Comparison of ENCODE assay signal across 15 cellular contexts in genomic region chr2:217479626-217480025, GRCh38.
DNase-seq lines count a peak whose midpoint lies in the region; ATAC-seq, FAIRE-seq and TF ChIP-seq lines count a peak whose summit lies in the region.
"Had no signal": no experiment of that assay in that cellular context is flagged by ENCODE, and none has a peak within 500 bp of the region (broad histone marks: within the 10 kb centered on the region; RNA-seq: fewer than 3 reads in every experiment).

No MANE protein-coding gene starts in this region.

- FAIRE-seq in H1 (lab: Jason Lieb, UNC) (no peak), GM12891 (lab: Jason Lieb, UNC) (no peak)
- FAIRE-seq: A204.1, GM18507, H54 had no signal

- no peaks in the 10 kb centered on the region for H4K20me1 ChIP-seq in IMR-90 (ENCODE audit: insufficient read depth, low read length)
- H4K20me1 ChIP-seq in H1 (replicated peaks in 1 of 2; ENCODE audit: control insufficient read depth in 1 of 2, insufficient read depth in 2 of 2, low read length in 2 of 2) = no peaks in the 10 kb centered on the region
- H4K20me1 ChIP-seq in GM23248 (ENCODE audit: insufficient read depth) = no peaks in the 10 kb centered on the region

- no peaks in the 10 kb centered on the region for H3K27me3 ChIP-seq in IMR-90 (ENCODE audit: control insufficient read depth, insufficient read depth, low read length)
- no peaks in the 10 kb centered on the region; a peak in 1 of 7 replicates for H3K27me3 ChIP-seq in H1 (replicated peaks in 1 of 4; ENCODE audit: control insufficient read depth in 3 of 4, extremely low read depth in 1 of 4, insufficient read depth in 3 of 4, low read length in 3 of 4)
- H3K27me3 ChIP-seq in GM23248 (replicated peaks; ENCODE audit: insufficient read depth) = no peaks in the 10 kb centered on the region

- H3K4me2 ChIP-seq in IMR-90 (ENCODE audit: low read depth, low read length) = no peak overlapping the region
- H3K4me2 ChIP-seq in H1 (ENCODE audit: insufficient read depth in 1 of 2, low read depth in 2 of 2, low read length in 2 of 2) = no peak overlapping the region
- H3K4me2 ChIP-seq in GM23248 (ENCODE audit: unreplicated experiment) = no peak overlapping the region

- CTCF ChIA-PET in IMR-90 (lab: Yijun Ruan, JAX) = no interaction called here
- CTCF ChIA-PET in H1 (lab: Charles Lee; ENCODE audit: partially characterized antibody) = interaction anchor here (1.1 to 4.8 kb wide), 4 partner anchors 9 to 151 kb away, joined by 3 to 26 read pairs (median 4); no protein-coding TSS in a partner anchor

- no peak overlapping the region for H2AK9ac ChIP-seq in IMR-90 (replicated peaks; ENCODE audit: low read depth, low read length, poor library complexity)

- H3K9ac ChIP-seq in IMR-90 (ENCODE audit: low read depth, low read length) = no peak overlapping the region
- H3K9ac ChIP-seq in H1 (replicated peaks in 1 of 4; ENCODE audit: extremely low read depth in 1 of 4, low read depth in 3 of 4, low read length in 3 of 4) = no peak overlapping the region
- no peak overlapping the region for H3K9ac ChIP-seq in GM23248

- TF ChIP-seq POLR2A in IMR-90 (IDR thresholded peaks at IDR 0.05; ENCODE audit: low read depth, low read length) (no peak), H1 (IDR thresholded peaks at IDR 0.05; ENCODE audit: control extremely low read depth in 1 of 2, low read depth in 2 of 2, low read length in 2 of 2) (no peak), GM12891 (IDR thresholded peaks at IDR 0.05; ENCODE audit: low read depth, low read length) (no peak)

- no peak for TF ChIP-seq EP300 in H1 (IDR thresholded peaks at IDR 0.05; ENCODE audit: borderline replicate concordance in 1 of 2, low read depth in 2 of 2, low read length in 2 of 2)

- no peaks in the 10 kb centered on the region for H3K9me1 ChIP-seq in IMR-90 (ENCODE audit: insufficient read depth, low read length)

- no peak for DNase-seq in IMR-90
- DNase-seq in H1 (ENCODE audit: low read depth in 1 of 2, low spot score in 2 of 2) = no peak
- peak; percentile 70 for DNase-seq in left kidney (ENCODE audit: low read depth, low spot score)
- peak; percentile 11 for DNase-seq in renal cortical epithelial cell (ENCODE audit: low read depth)
- no peak for DNase-seq in GM12891 (ENCODE audit: insufficient read length, low spot score)
- no peak for DNase-seq in GM23248
- DNase-seq: C1 segment of cervical spinal cord; Calu3; CD4-positive, alpha-beta T cell; DMS 273 treated with DMSO at 0.1 percent for 48 hours had no signal

- no peaks in the 10 kb centered on the region for H3K9me2 ChIP-seq in GM23248 (ENCODE audit: insufficient read depth)

- H3K27ac ChIP-seq in IMR-90 (ENCODE audit: insufficient read depth, low read length) (no peak overlapping the region), H1 (ENCODE audit: low read depth, low read length) (no peak overlapping the region), GM23248 (no peak overlapping the region)

- H2BK20ac ChIP-seq in IMR-90 (ENCODE audit: low read depth, low read length) = no peak overlapping the region
- H2BK20ac ChIP-seq in H1 (ENCODE audit: low read length) = no peak overlapping the region

- H3K9me3 ChIP-seq in IMR-90 (ENCODE audit: control insufficient read depth, insufficient read depth, low read length) (no peaks in the 10 kb centered on the region), H1 (ENCODE audit: insufficient read depth in 2 of 2, low read depth in 1 of 2, low read length in 1 of 2) (no peaks in the 10 kb centered on the region), GM23248 (ENCODE audit: low read depth) (no peaks in the 10 kb centered on the region)

- peaks cover 5% of the 10 kb centered on the region for H3K4me1 ChIP-seq in IMR-90 (ENCODE audit: control insufficient read depth, insufficient read depth, low read length)
- H3K4me1 ChIP-seq in H1 (replicated peaks in 1 of 4; ENCODE audit: control insufficient read depth in 3 of 4, insufficient read depth in 4 of 4, low read length in 3 of 4) = peaks cover 0 to 6% (median 2%) of the 10 kb centered on the region in 4 experiments; a peak in 4 of 7 replicates
- peaks cover 9% of the 10 kb centered on the region; the same call in 1 of the 2 replicates for H3K4me1 ChIP-seq in GM23248 (ENCODE audit: insufficient read depth)

- WGBS in IMR-90 (ENCODE audit: extremely low coverage in 2 of 2, insufficient read length in 1 of 2), 2 experiments = no CpG with 5 or more reads among the region's 4 CpGs
- WGBS in H1 (ENCODE audit: extremely low coverage in 1 of 2, insufficient coverage in 1 of 2, insufficient read length in 1 of 2, insufficient replicate concordance in 2 of 2, low coverage in 1 of 2, low lambda C conversion rate in 2 of 2, missing lambda C conversion rate in 1 of 2), 2 experiments = 96% methylated on average over 4 of the region's 4 CpGs; no CpG with 5 or more reads in 1 of the 2 experiments
- WGBS in GM23248 (ENCODE audit: low coverage in 1 of 2, low lambda C conversion rate in 2 of 2, missing lambda C conversion rate in 2 of 2), 2 experiments = 80 to 87% methylated on average over 4 of the region's 4 CpGs

- no peak overlapping the region for H3K23ac ChIP-seq in IMR-90 (ENCODE audit: low read depth, low read length)
- H3K23ac ChIP-seq in H1 (ENCODE audit: insufficient read length) = no peak overlapping the region

- H2BK5ac ChIP-seq in IMR-90 (ENCODE audit: low read depth, low read length, poor library complexity, severe bottlenecking) (no peak overlapping the region), H1 (ENCODE audit: low read depth, low read length) (no peak overlapping the region)

- H3K79me1 ChIP-seq in IMR-90 (ENCODE audit: low read depth in 1 of 2, low read length in 2 of 2) = no peaks in the 10 kb centered on the region
- no peaks in the 10 kb centered on the region for H3K79me1 ChIP-seq in H1 (ENCODE audit: low read depth, low read length)

- POLR2A ChIA-PET in IMR-90 (lab: Charles Lee; ENCODE audit: unreplicated experiment) (no interaction called here), H1 (lab: Charles Lee; ENCODE audit: partially characterized antibody) (no interaction called here)

- H3K4me3 ChIP-seq in IMR-90 (ENCODE audit: insufficient read depth, low read depth, low read length) (no peak overlapping the region), H1 (ENCODE audit: extremely low read depth in 1 of 4, insufficient read depth in 2 of 4, low read depth in 3 of 4, low read length in 4 of 4) (no peak overlapping the region), GM23248 (no peak overlapping the region)

- H2BK120ac ChIP-seq in IMR-90 (ENCODE audit: low read depth, low read length) (no peak overlapping the region), H1 (replicated peaks; ENCODE audit: low read depth, low read length) (no peak overlapping the region)

- dilution Hi-C loops in IMR-90 (cut with HindIII; ENCODE audit: low sequenced_read_pairs, unreplicated experiment) = no loop called here

- no peak for TF ChIP-seq CTCF in IMR-90 (conservative IDR thresholded peaks at IDR 0.05; ENCODE audit: low read depth, low read length)
- no peak for TF ChIP-seq CTCF in H1 (IDR thresholded peaks at IDR 0.05; ENCODE audit: control extremely low read depth in 1 of 3, insufficient read depth in 1 of 3, low read depth in 1 of 3, low read length in 3 of 3)

- H4K5ac ChIP-seq in IMR-90 (ENCODE audit: low read depth, low read length) (no peak overlapping the region), H1 (ENCODE audit: insufficient read length, low read depth, low read length) (no peak overlapping the region)

- H2BK15ac ChIP-seq in IMR-90 (ENCODE audit: low read depth, low read length) (no peak overlapping the region), H1 (ENCODE audit: low read length) (no peak overlapping the region)

- H3K36me3 ChIP-seq in IMR-90 (ENCODE audit: control insufficient read depth, insufficient read depth, low read length) = no peaks in the 10 kb centered on the region
- no peaks in the 10 kb centered on the region for H3K36me3 ChIP-seq in H1 (ENCODE audit: control insufficient read depth in 2 of 4, insufficient read depth in 4 of 4, low read length in 3 of 4)
- H3K36me3 ChIP-seq in GM23248 (ENCODE audit: low read depth) = no peaks in the 10 kb centered on the region

- no peak overlapping the region for H3K4ac ChIP-seq in IMR-90 (ENCODE audit: low read depth, low read length)
- no peak overlapping the region for H3K4ac ChIP-seq in H1 (replicated peaks; ENCODE audit: insufficient read length, low read depth, low read length)

- H4K91ac ChIP-seq in IMR-90 (ENCODE audit: insufficient read depth, low read depth, low read length) (no peak overlapping the region), H1 (replicated peaks; ENCODE audit: insufficient read length, low read length) (no peak overlapping the region)

- H4K8ac ChIP-seq in IMR-90 (ENCODE audit: low read depth in 2 of 2, low read length in 2 of 2) (no peak overlapping the region), H1 (ENCODE audit: extremely low read depth, insufficient read depth, low read length) (no peak overlapping the region)

- no peak overlapping the region for H2BK12ac ChIP-seq in H1 (ENCODE audit: low read depth, low read length)

- H3K18ac ChIP-seq in IMR-90 (ENCODE audit: low read depth, low read length) (no peak overlapping the region), H1 (ENCODE audit: extremely low read depth, low read length) (no peak overlapping the region)

- ATAC-seq in IMR-90 (ENCODE audit: low read depth) (no peak), GM19395 (IDR thresholded peaks at IDR 0.05; ENCODE audit: unreplicated experiment) (no peak)
- ATAC-seq: HCT116 had no signal

- no peak for TF ChIP-seq RAD21 in IMR-90 (IDR thresholded peaks at IDR 0.05; ENCODE audit: low read length)
- no peak for TF ChIP-seq RAD21 in H1 (IDR thresholded peaks at IDR 0.05 in 1 of 2, conservative IDR thresholded peaks at IDR 0.05 in 1 of 2; ENCODE audit: low read depth in 2 of 2, low read length in 2 of 2)

- intact Hi-C loops in IMR-90 (cut with micrococcal nuclease) = no loop called here

- no TSS peak for BruUV-seq in IMR-90 (replicated peaks; lab: Mats Ljungman, UMichigan)

- H2AK5ac ChIP-seq in IMR-90 (ENCODE audit: low read depth, low read length) = no peak overlapping the region
- H2AK5ac ChIP-seq in H1 (ENCODE audit: low read depth, low read length) = no peak overlapping the region

- 0 out of 2 replicates have a peak overlapping the region, but pooled peaks have one; percentile 30 for H3K14ac ChIP-seq in IMR-90 (replicated peaks; ENCODE audit: low read depth, low read length)
- no peak overlapping the region for H3K14ac ChIP-seq in H1 (ENCODE audit: insufficient read length)

- no peaks in the 10 kb centered on the region; the same call in 1 of the 2 replicates for H3F3A ChIP-seq in GM23248 (ENCODE audit: insufficient read depth)

- H3K56ac ChIP-seq in IMR-90 (ENCODE audit: extremely low read depth, insufficient read depth, low read length) (no peak overlapping the region), H1 (replicated peaks; ENCODE audit: insufficient read length, low read depth, low read length) (no peak overlapping the region)

- in situ Hi-C loops in IMR-90 (cut with MboI; ENCODE audit: low sequenced_read_pairs) (no loop called here), GM23248 (cut with MboI) (no loop called here)

- no peaks in the 10 kb centered on the region for H3K23me2 ChIP-seq in H1 (ENCODE audit: low read depth, low read length)

- H2AFZ ChIP-seq in IMR-90 (replicated peaks; ENCODE audit: low read length, poor library complexity) = no peak overlapping the region
- no peak overlapping the region for H2AFZ ChIP-seq in H1 (ENCODE audit: low read length)
- no peak overlapping the region for H2AFZ ChIP-seq in GM23248

- H3K79me2 ChIP-seq in H1 (ENCODE audit: control insufficient read depth in 1 of 2, insufficient read depth in 2 of 2, low read length in 2 of 2) = no peaks in the 10 kb centered on the region
- no peaks in the 10 kb centered on the region for H3K79me2 ChIP-seq in GM23248 (ENCODE audit: insufficient read depth)

Comparison
In these comparisons a context has a peak if more than half of its experiments do, and no peak if none do; other contexts are left out.
1. DNase-seq: peak in left kidney (single experiment) and renal cortical epithelial cell (single experiment); none in IMR-90 (single experiment), H1 (0 of 2), GM12891 (single experiment) and GM23248 (single experiment).